In the genomic region with DNA sequence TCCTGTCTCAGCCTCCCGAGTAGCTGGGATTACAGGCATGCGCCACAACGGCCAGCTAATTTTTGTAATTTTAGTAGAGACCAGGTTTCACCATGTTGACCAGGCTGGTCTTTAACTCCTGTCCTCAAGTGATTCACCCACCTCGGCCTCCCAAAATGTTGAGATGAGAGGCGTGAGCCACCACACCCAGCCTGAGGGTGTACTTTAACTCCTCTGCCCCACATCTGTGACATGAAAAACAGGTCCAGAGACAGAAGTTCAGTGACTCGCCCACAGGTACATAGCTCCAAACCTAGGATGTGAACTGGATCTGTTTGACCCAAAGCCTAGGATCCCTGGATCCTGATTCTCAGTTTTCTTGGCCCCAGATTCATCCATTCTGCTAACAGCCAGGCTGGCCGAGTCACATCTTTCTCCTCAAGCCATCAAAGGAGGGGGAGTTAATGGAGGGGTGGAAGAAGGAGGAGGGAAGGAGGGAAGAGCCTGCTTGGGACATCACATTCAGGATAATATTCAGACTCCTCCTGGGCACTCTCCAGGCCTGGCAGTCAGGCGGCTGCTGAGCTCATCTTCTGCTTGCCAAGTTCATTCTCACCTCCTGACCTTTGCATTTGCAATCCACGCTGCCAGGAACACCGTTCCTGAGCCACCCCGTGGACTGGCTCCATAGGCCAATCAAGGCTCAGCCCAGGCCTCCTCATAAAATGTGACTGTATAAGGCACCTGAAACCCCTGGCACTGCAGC, we compare ENCODE assay signal across 1 cellular context.
TF ChIP-seq lines count a peak whose summit lies in the region.

No MANE protein-coding gene starts in this region.

TF ChIP-seq in endothelial cell of umbilical vein, 7 proteins besides CTCF, POLR2A, EP300 and RAD21:
- no peak for TF ChIP-seq MYC (IDR thresholded peaks at IDR 0.05; ENCODE audit: low read depth, low read length)
- no peak for TF ChIP-seq POLR2AphosphoS5 (IDR thresholded peaks at IDR 0.05; ENCODE audit: insufficient read depth, low read depth, low read length)
- TF ChIP-seq FOS (IDR thresholded peaks at IDR 0.05; ENCODE audit: borderline replicate concordance, insufficient read depth, low read length) = no peak
- TF ChIP-seq, protein P1, sequence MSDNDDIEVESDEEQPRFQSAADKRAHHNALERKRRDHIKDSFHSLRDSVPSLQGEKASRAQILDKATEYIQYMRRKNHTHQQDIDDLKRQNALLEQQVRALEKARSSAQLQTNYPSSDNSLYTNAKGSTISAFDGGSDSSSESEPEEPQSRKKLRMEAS (IDR thresholded peaks at IDR 0.05; ENCODE audit: insufficient read depth, insufficient read length) = no peak
- no peak for TF ChIP-seq EZH2 (IDR thresholded peaks at IDR 0.05; ENCODE audit: borderline replicate concordance, low read depth, low read length, severe bottlenecking)
- TF ChIP-seq JUN (IDR thresholded peaks at IDR 0.05; ENCODE audit: borderline replicate concordance, insufficient read depth, insufficient read length, low read depth) = no peak
